Comparison of ENCODE assay signal across 9 cellular contexts in the genomic region with DNA sequence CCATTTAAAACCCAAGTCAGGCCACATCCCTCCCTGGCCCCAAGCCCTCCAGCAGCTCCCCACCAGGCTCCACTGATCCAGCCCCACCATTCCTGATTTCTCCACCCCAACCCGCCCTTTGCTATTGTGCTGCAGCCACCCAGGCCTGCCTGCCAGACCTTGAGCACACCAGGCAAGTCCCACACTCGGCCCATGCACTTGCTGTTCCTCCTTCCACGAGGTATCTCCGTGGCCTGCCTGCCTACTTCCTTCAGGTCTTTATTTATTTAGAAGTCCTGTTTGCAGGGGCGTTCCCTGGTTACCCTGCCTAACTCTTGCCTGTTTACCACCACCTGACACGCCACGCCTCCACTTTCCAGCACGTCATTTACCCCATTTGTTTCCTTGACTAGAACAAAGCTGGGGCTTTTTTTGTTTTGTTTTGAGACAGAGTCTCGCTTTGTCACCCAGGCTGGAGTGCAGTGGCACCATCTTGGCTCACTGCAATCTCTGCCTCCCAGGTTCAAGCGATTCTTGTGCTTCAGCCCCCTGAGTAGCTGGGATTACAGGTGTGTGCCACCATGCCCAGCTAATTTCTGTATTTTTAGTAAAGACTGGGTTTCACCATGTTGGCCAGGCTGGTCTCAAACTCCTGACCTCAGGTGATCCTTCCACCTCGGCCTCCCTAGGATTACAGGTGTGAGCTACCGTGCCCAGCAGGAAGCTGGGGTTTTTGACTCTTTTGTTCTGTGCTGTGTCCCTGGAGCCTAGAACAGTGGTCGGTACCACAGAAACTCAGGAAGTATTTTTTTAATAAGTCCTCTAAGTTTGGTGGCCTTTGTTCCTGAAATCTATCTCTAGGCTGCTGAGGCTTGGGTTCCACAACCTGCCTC. TPM values are rescaled to one million over a fixed set of nuclear protein-coding genes. Genes with fewer than 3 reads are reported as not detected.
DNase-seq lines count a peak whose midpoint lies in the region; ATAC-seq, FAIRE-seq and TF ChIP-seq lines count a peak whose summit lies in the region.
"Had no signal": no experiment of that assay in that cellular context is flagged by ENCODE, and none has a peak within 500 bp of the region (broad histone marks: within the 10 kb centered on the region; RNA-seq: fewer than 3 reads in every experiment).

No MANE protein-coding gene starts in this region.

- no peak overlapping the region for H2AFZ ChIP-seq in Loucy (ENCODE audit: low read length)

- H3K9ac ChIP-seq in Loucy (ENCODE audit: low read depth, low read length, poor library complexity, severe bottlenecking), result peak overlapping the region; percentile 41

- H3K4me2 ChIP-seq in Loucy (ENCODE audit: low read depth, low read length, poor library complexity, severe bottlenecking), result peak overlapping the region; percentile 66

- peaks cover 22% of the 10 kb centered on the region for H4K20me1 ChIP-seq in Loucy (ENCODE audit: insufficient read depth, low read length, poor library complexity, severe bottlenecking)

- H3K27me3 ChIP-seq in Loucy (ENCODE audit: insufficient read depth, low read length, poor library complexity, severe bottlenecking), result no peaks in the 10 kb centered on the region

- H3K4me1 ChIP-seq in Loucy (ENCODE audit: insufficient read depth, low read length, poor library complexity, severe bottlenecking), result peaks cover 29% of the 10 kb centered on the region

- H3K36me3 ChIP-seq in Loucy (ENCODE audit: insufficient read depth, low read length), result peaks cover 46% of the 10 kb centered on the region

- TF ChIP-seq CTCF in Loucy (conservative IDR thresholded peaks at IDR 0.05; ENCODE audit: low read length), result no peak

- no peaks in the 10 kb centered on the region for H3K9me3 ChIP-seq in Loucy (ENCODE audit: insufficient read depth, low read depth, low read length)

- peak; percentile 97 for FAIRE-seq in GM12892 (lab: Jason Lieb, UNC)
- FAIRE-seq in RCC 7860 (lab: Jason Lieb, UNC), result no peak

- peak; percentile 73 for DNase-seq in GM12892 (ENCODE audit: insufficient read length)
- DNase-seq in activated T-cell treated with anti-CD3 and anti-CD28 coated beads for 4 hours, result peak; percentile 95
- peak in 30 of 51 donors; percentile 11 to 65 (median 42) for DNase-seq in hypothalamus (lab: John Stamatoyannopoulos, UW)
- peak; percentile 90 for DNase-seq in stimulated activated CD8-positive, alpha-beta memory T cell treated with anti-CD3 and anti-CD28 coated beads, Interleukin-12 subunit alpha, Interleukin-12 subunit beta, amount 100 ng/mL, for 1 hour (ENCODE audit: low read depth)
- no peak for DNase-seq in left lobe of liver (ENCODE audit: low spot score)
- DNase-seq in RCC 7860 (ENCODE audit: low spot score), result no peak

- H3F3A ChIP-seq in Loucy (ENCODE audit: low read depth), result 0 out of 2 replicates have a peak, but pooled peaks cover 2% of the 10 kb centered on the region

- H3K4me3 ChIP-seq in Loucy (ENCODE audit: low read length, poor library complexity, severe bottlenecking), result peak overlapping the region; percentile 50

- H3K9me2 ChIP-seq in Loucy (replicated peaks; ENCODE audit: low read depth, low read length), result no peaks in the 10 kb centered on the region

- peak; percentile 41 for ATAC-seq in GM21526 (IDR thresholded peaks at IDR 0.05; ENCODE audit: low FRiP score, unreplicated experiment)
- no peak for ATAC-seq in left lobe of liver

- TF ChIP-seq POLR2A in GM12892 (IDR thresholded peaks at IDR 0.05; ENCODE audit: low read depth, low read length), result peak; percentile 95

- H3K79me2 ChIP-seq in Loucy (ENCODE audit: insufficient read depth, low read length), result peaks cover 55% of the 10 kb centered on the region

RNA-seq across cellular contexts. Expression of a gene that starts 6.7 kb away (rescaled TPM):
- polyA plus RNA-seq in GM12892 (2012; ENCODE audit: missing spikeins), result 31.4 TPM
- total RNA-seq in left lobe of liver, result not detected

RNA-seq across cellular contexts. Expression of a gene that starts 13.6 kb away (rescaled TPM):
- 57.8 TPM for polyA plus RNA-seq in GM12892 (2012; ENCODE audit: missing spikeins)
- total RNA-seq in left lobe of liver, result 0.10 TPM

RNA-seq across cellular contexts. Expression of a gene that starts 25.3 kb away (rescaled TPM):
- polyA plus RNA-seq in GM12892 (2012; ENCODE audit: missing spikeins), result 0.93 TPM
- not detected for total RNA-seq in left lobe of liver
- total RNA-seq: bronchial epithelial cell had no signal

RNA-seq across cellular contexts. Expression of a gene that starts 29.0 kb away (rescaled TPM):
- polyA plus RNA-seq in GM12892 (2012; ENCODE audit: missing spikeins), result 1.9 TPM
- not detected for total RNA-seq in left lobe of liver

Comparison
In these comparisons a context has a peak if more than half of its experiments do, and no peak if none do; other contexts are left out.
1. DNase-seq: peak in GM12892 (single experiment), activated T-cell treated with anti-CD3 and anti-CD28 coated beads for 4 hours (single experiment), hypothalamus (30 of 51) and stimulated activated CD8-positive, alpha-beta memory T cell treated with anti-CD3 and anti-CD28 coated beads, Interleukin-12 subunit alpha, Interleukin-12 subunit beta, amount 100 ng/mL, for 1 hour (single experiment); none in left lobe of liver (single experiment) and RCC 7860 (single experiment).